ENCODE assay signal across 8 cellular contexts in genomic region chr5:177006265-177006972, GRCh38. TPM values are rescaled to one million over a fixed set of nuclear protein-coding genes. Genes with fewer than 3 reads are reported as not detected.
DNase-seq lines count a peak whose midpoint lies in the region; ATAC-seq and TF ChIP-seq lines count a peak whose summit lies in the region.

Gene UIMC1, minus strand, starts transcription at chr5:177006779. Its CDS starts 24,164 bp downstream, at chr5:176982615.

- no peak for TF ChIP-seq CTCF in astrocyte of the cerebellum (IDR thresholded peaks at IDR 0.05; ENCODE audit: low read depth, low read length, missing control alignments)
- no peak for TF ChIP-seq CTCF in vagina (IDR thresholded peaks at IDR 0.05)

- H3K4me3 ChIP-seq in astrocyte of the cerebellum (ENCODE audit: low read depth, low read length) (peak within 1 kb of the TSS; percentile 87), rectal smooth muscle tissue (ENCODE audit: low read length) (peak within 1 kb of the TSS; percentile 90), vagina (peak within 1 kb of the TSS; percentile 74 to 87)

- in situ Hi-C loops in astrocyte of the cerebellum (cut with HindIII; ENCODE audit: low sequenced_read_pairs): no loop called here

- H3K9ac ChIP-seq in rectal smooth muscle tissue (ENCODE audit: low read length): peak within 1 kb of the TSS; percentile 90

- ATAC-seq in GM18505 (IDR thresholded peaks at IDR 0.05; ENCODE audit: unreplicated experiment) (peak; percentile 82), HG02970 (IDR thresholded peaks at IDR 0.05; ENCODE audit: low FRiP score, unreplicated experiment) (peak; percentile 66)

- no peaks in the 10 kb centered on the region for H3K9me3 ChIP-seq in vagina

- H3K27me3 ChIP-seq in rectal smooth muscle tissue (ENCODE audit: control insufficient read depth, insufficient read depth, low read length) (no peaks in the 10 kb centered on the region), vagina (no peaks in the 10 kb centered on the region)

- H3K27ac ChIP-seq in rectal smooth muscle tissue (ENCODE audit: low read depth, low read length) (peak within 1 kb of the TSS; percentile 92), vagina (peak within 1 kb of the TSS; percentile 83)

- TF ChIP-seq POLR2A in GM18505 (IDR thresholded peaks at IDR 0.05; ENCODE audit: borderline replicate concordance, extremely low read depth, insufficient read depth, insufficient read length): peak; percentile 81
- TF ChIP-seq POLR2A in vagina (IDR thresholded peaks at IDR 0.05): peak in 1 of 2 donors; percentile 22

- H3K36me3 ChIP-seq in rectal smooth muscle tissue (ENCODE audit: control insufficient read depth, insufficient read depth, low read length): no peaks in the 10 kb centered on the region
- no peaks in the 10 kb centered on the region for H3K36me3 ChIP-seq in vagina

- H3K4me1 ChIP-seq in rectal smooth muscle tissue (ENCODE audit: control insufficient read depth, insufficient read depth, low read length) (peaks cover 4% of the 10 kb centered on the region), vagina (peaks cover 21% of the 10 kb centered on the region)

- intact Hi-C loops in vagina (cut with DNase I): no loop called here

- peak; percentile 94 to 95 for DNase-seq in NCI-H2081 (lab: John Stamatoyannopoulos, UW)
- peak; percentile 86 for DNase-seq in T-helper 9 cell
- peak; percentile 75 for DNase-seq in astrocyte of the cerebellum (ENCODE audit: low read depth)
- DNase-seq in hepatic stellate cell (ENCODE audit: low spot score): peak; percentile 88
- peak in 1 of 2 donors; percentile 90 for DNase-seq in vagina (ENCODE audit: extremely low spot score in 2 of 2)

RNA-seq across cellular contexts. Expression of gene UIMC1, which starts in this region (rescaled TPM):
- 42.2 TPM for total RNA-seq in vagina
